ENCODE assay signal across 8 cellular contexts in genomic region chr2:171158036-171158789, GRCh38. TPM values are rescaled to one million over a fixed set of nuclear protein-coding genes. Genes with fewer than 3 reads are reported as not detected.
A peak's percentile ranks its signal among the peaks of the same experiment; 100 is the strongest.
DNase-seq lines count a peak whose midpoint lies in the region; ATAC-seq and TF ChIP-seq lines count a peak whose summit lies in the region.

No MANE protein-coding gene starts in this region.

- WGBS in prostate gland: 43% methylated on average over 9 of the region's 9 CpGs
- 76% methylated on average over 9 of the region's 9 CpGs for WGBS in right cardiac atrium

- no peak for TF ChIP-seq CTCF in prostate gland (IDR thresholded peaks at IDR 0.05)

- H3K4me3 ChIP-seq in endocrine pancreas (ENCODE audit: control insufficient read depth, insufficient read depth, low read length): peak overlapping the region; percentile 95
- H3K4me3 ChIP-seq in prostate gland: peak overlapping the region; percentile 94 to 96
- H3K4me3 ChIP-seq in right cardiac atrium (ENCODE audit: low read length): no peak overlapping the region

- TF ChIP-seq POLR2A in prostate gland (IDR thresholded peaks at IDR 0.05): no peak

- intact Hi-C loops in prostate gland (cut with DNase I): loop anchor here (5.0 to 10.0 kb wide), 2 partner anchors 73 to 259 kb away; no protein-coding TSS in a partner anchor
- intact Hi-C loops in right cardiac atrium (cut with DNase I): no loop called here

- ATAC-seq in GM19397 (IDR thresholded peaks at IDR 0.05; ENCODE audit: unreplicated experiment) (no peak), right cardiac atrium (no peak)

- H3K9ac ChIP-seq in endocrine pancreas (ENCODE audit: control insufficient read depth, insufficient read depth, low read length): no peak overlapping the region

- H3K27me3 ChIP-seq in endocrine pancreas (ENCODE audit: control insufficient read depth, insufficient read depth, low read length) (no peaks in the 10 kb centered on the region), prostate gland (replicated peaks; ENCODE audit: insufficient read depth) (no peaks in the 10 kb centered on the region), right cardiac atrium (ENCODE audit: control insufficient read depth, insufficient read depth) (no peaks in the 10 kb centered on the region)

- DNase-seq in NCI-H2171 treated with DMSO at 0.1 percent for 48 hours (lab: John Stamatoyannopoulos, UW): peak; percentile 14
- no peak for DNase-seq in NCI-H2171 (lab: John Stamatoyannopoulos, UW)
- DNase-seq in NCI-H526 treated with DMSO at 0.1 percent for 48 hours (lab: John Stamatoyannopoulos, UW): peak; percentile 34
- no peak for DNase-seq in prostate gland (ENCODE audit: low spot score)
- DNase-seq in right cardiac atrium: no peak
- no peak for DNase-seq in stimulated activated CD4-positive, alpha-beta T cell treated with anti-CD3 and anti-CD28 coated beads, Interleukin-4, amount 100 ng/mL, for 4 hours

- no peaks in the 10 kb centered on the region for H3K36me3 ChIP-seq in endocrine pancreas (ENCODE audit: control insufficient read depth, insufficient read depth, low read length)
- H3K36me3 ChIP-seq in prostate gland: no peaks in the 10 kb centered on the region

- peaks cover 18% of the 10 kb centered on the region for H3K4me1 ChIP-seq in endocrine pancreas (ENCODE audit: control insufficient read depth, insufficient read depth, low read length)
- H3K4me1 ChIP-seq in prostate gland (replicated peaks): no peaks in the 10 kb centered on the region
- H3K4me1 ChIP-seq in right cardiac atrium (ENCODE audit: control insufficient read depth, insufficient read depth, low read length): no peaks in the 10 kb centered on the region

- H3K9me3 ChIP-seq in endocrine pancreas (ENCODE audit: control insufficient read depth, low read length): no peaks in the 10 kb centered on the region
- H3K9me3 ChIP-seq in prostate gland: no peaks in the 10 kb centered on the region
- H3K9me3 ChIP-seq in right cardiac atrium (ENCODE audit: control insufficient read depth, low read length): no peaks in the 10 kb centered on the region

- no peak overlapping the region for H3K27ac ChIP-seq in prostate gland
- H3K27ac ChIP-seq in right cardiac atrium (ENCODE audit: low read length): no peak overlapping the region

RNA-seq across cellular contexts. Expression of gene TLK1, which starts 2.5 kb away (rescaled TPM):
- total RNA-seq in prostate gland: 10 to 100 TPM; 50.5 to 95.8 TPM
- total RNA-seq in right cardiac atrium: 10 to 100 TPM; 32.6 to 35.3 (median 33.2) TPM
- 7.3 TPM for polyA plus RNA-seq in right cardiac atrium

Comparison
In these comparisons a context has a peak if more than half of its experiments do, and no peak if none do; other contexts are left out.
1. DNase-seq: peak in NCI-H2171 treated with DMSO at 0.1 percent for 48 hours (single experiment) and NCI-H526 treated with DMSO at 0.1 percent for 48 hours (single experiment); none in NCI-H2171 (single experiment), prostate gland (single experiment), right cardiac atrium (0 of 3) and stimulated activated CD4-positive, alpha-beta T cell treated with anti-CD3 and anti-CD28 coated beads, Interleukin-4, amount 100 ng/mL, for 4 hours (0 of 2).